Comparison of ENCODE assay signal across 1 cellular context in the genomic region with DNA sequence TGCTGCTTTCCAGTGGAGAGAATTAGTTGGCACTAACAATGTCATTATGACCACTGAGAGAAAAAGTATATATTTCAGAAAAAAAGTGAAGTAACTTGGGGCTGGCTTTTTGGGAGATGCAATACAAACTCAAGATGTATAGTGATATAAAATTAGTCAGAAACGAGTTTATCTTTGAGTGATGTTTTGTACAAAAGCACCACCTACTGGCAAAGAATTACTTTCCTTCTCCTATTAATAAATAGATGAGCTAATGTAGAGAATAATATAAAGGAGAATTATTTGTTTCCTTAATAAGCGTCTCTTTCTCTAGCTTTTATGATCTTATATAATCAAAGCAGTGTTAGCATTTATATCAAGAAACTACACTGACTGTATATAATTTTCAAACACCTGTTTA.
TF ChIP-seq lines count a peak whose summit lies in the region.

No MANE protein-coding gene starts in this region.

TF ChIP-seq in GM23338, 12 proteins besides CTCF, POLR2A, EP300 and RAD21 (continued from another document):
- TF ChIP-seq, protein P1, sequence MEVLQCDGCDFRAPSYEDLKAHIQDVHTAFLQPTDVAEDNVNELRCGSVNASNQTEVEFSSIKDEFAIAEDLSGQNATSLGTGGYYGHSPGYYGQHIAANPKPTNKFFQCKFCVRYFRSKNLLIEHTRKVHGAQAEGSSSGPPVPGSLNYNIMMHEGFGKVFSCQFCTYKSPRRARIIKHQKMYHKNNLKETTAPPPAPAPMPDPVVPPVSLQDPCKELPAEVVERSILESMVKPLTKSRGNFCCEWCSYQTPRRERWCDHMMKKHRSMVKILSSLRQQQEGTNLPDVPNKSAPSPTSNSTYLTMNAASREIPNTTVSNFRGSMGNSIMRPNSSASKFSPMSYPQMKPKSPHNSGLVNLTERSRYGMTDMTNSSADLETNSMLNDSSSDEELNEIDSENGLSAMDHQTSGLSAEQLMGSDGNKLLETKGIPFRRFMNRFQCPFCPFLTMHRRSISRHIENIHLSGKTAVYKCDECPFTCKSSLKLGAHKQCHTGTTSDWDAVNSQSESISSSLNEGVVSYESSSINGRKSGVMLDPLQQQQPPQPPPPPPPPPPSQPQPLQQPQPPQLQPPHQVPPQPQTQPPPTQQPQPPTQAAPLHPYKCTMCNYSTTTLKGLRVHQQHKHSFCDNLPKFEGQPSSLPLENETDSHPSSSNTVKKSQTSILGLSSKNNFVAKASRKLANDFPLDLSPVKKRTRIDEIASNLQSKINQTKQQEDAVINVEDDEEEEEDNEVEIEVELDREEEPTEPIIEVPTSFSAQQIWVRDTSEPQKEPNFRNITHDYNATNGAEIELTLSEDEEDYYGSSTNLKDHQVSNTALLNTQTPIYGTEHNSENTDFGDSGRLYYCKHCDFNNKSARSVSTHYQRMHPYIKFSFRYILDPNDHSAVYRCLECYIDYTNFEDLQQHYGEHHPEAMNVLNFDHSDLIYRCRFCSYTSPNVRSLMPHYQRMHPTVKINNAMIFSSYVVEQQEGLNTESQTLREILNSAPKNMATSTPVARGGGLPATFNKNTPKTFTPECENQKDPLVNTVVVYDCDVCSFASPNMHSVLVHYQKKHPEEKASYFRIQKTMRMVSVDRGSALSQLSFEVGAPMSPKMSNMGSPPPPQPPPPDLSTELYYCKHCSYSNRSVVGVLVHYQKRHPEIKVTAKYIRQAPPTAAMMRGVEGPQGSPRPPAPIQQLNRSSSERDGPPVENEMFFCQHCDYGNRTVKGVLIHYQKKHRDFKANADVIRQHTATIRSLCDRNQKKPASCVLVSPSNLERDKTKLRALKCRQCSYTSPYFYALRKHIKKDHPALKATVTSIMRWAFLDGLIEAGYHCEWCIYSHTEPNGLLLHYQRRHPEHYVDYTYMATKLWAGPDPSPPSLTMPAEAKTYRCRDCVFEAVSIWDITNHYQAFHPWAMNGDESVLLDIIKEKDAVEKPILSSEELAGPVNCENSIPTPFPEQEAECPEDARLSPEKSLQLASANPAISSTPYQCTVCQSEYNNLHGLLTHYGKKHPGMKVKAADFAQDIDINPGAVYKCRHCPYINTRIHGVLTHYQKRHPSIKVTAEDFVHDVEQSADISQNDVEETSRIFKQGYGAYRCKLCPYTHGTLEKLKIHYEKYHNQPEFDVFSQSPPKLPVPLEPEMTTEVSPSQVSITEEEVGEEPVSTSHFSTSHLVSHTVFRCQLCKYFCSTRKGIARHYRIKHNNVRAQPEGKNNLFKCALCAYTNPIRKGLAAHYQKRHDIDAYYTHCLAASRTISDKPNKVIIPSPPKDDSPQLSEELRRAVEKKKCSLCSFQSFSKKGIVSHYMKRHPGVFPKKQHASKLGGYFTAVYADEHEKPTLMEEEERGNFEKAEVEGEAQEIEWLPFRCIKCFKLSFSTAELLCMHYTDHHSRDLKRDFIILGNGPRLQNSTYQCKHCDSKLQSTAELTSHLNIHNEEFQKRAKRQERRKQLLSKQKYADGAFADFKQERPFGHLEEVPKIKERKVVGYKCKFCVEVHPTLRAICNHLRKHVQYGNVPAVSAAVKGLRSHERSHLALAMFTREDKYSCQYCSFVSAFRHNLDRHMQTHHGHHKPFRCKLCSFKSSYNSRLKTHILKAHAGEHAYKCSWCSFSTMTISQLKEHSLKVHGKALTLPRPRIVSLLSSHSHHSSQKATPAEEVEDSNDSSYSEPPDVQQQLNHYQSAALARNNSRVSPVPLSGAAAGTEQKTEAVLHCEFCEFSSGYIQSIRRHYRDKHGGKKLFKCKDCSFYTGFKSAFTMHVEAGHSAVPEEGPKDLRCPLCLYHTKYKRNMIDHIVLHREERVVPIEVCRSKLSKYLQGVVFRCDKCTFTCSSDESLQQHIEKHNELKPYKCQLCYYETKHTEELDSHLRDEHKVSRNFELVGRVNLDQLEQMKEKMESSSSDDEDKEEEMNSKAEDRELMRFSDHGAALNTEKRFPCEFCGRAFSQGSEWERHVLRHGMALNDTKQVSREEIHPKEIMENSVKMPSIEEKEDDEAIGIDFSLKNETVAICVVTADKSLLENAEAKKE (CRISPR knock-in tag; IDR thresholded peaks at IDR 0.05) = no peak
- TF ChIP-seq ZNF114 (CRISPR knock-in tag; IDR thresholded peaks at IDR 0.05) (no peak), STAT1 (IDR thresholded peaks at IDR 0.05; ENCODE audit: unreplicated experiment) (no peak), JUNB (IDR thresholded peaks at IDR 0.05; ENCODE audit: unreplicated experiment) (no peak)
